In the genomic region with DNA sequence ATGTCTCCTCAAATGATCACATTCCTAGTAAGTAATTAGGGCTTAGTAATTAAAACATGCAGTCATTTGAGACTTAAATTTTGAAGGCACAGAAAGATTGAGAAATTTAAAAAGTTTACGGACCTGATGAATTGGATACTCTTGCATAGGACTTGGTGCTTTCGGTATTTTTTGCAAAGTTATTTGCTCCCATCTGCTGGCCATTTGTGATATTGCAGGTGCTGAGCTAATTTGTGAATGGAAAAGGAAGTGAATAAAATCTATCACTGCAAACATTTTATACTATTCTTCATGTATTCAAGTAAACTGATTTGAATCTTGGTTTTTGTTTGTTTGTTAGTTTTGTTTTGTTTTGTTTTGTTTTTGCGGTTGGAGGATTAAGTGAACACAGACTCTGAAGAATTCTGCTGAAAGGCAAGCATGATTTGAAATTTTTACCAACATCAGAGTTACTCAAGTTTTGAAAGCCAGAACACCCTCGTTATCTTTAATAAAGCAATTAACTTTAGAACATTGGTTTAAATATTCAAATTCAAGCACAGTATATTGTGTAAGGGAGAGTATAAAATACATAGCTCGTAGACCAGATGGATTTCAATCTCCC, we compare ENCODE assay signal across 9 cellular contexts.
DNase-seq lines count a peak whose midpoint lies in the region; TF ChIP-seq lines count a peak whose summit lies in the region.
"Had no signal": no experiment of that assay in that cellular context is flagged by ENCODE, and none has a peak within 500 bp of the region (broad histone marks: within the 10 kb centered on the region; RNA-seq: fewer than 3 reads in every experiment).

No MANE protein-coding gene starts in this region.

- H3K4me3 Mint-ChIP-seq in osteocyte (ENCODE audit: unreplicated experiment): no peak overlapping the region
- H3K4me3 Mint-ChIP-seq: IgD-negative memory B cell had no signal

- DNase-seq in AG10803 (ENCODE audit: low read depth) (peak; percentile 44), GM13976 (ENCODE audit: low spot score) (peak; percentile 34), NCI-H345 (lab: John Stamatoyannopoulos, UW) (peak; percentile 38), foreskin fibroblast (peak; percentile 32 to 68), osteocyte (ENCODE audit: extremely low spot score, unreplicated experiment) (peak; percentile 78), NCI-H2029 (lab: John Stamatoyannopoulos, UW) (no peak), GF-D8 (lab: John Stamatoyannopoulos, UW) (no peak)
- DNase-seq in activated CD8-positive, alpha-beta memory T cell treated with anti-CD3 and anti-CD28 coated beads, Interleukin-2, amount 50 U/mL, for 48 hours: peak; percentile 73

- peak; percentile 86 for TF ChIP-seq CTCF in AG10803 (conservative IDR thresholded peaks at IDR 0.05; ENCODE audit: low read length)
- TF ChIP-seq CTCF in GM13976 (IDR thresholded peaks at IDR 0.05; ENCODE audit: borderline replicate concordance, control extremely low read depth, extremely low read depth, insufficient read depth, missing control alignments): peak; percentile 65
- TF ChIP-seq CTCF in foreskin fibroblast (IDR thresholded peaks at IDR 0.05; ENCODE audit: low read depth, low read length): peak; percentile 71
- peak; percentile 76 for TF ChIP-seq CTCF in osteocyte (IDR thresholded peaks at IDR 0.05)

- H3K27ac Mint-ChIP-seq in osteocyte (ENCODE audit: unreplicated experiment): no peak overlapping the region
- H3K27ac Mint-ChIP-seq: IgD-negative memory B cell had no signal

- H3K4me1 Mint-ChIP-seq in osteocyte (ENCODE audit: unreplicated experiment): no peaks in the 10 kb centered on the region
- H3K4me1 Mint-ChIP-seq: IgD-negative memory B cell had no signal

- no peaks in the 10 kb centered on the region for H3K9me3 Mint-ChIP-seq in osteocyte (ENCODE audit: unreplicated experiment)
- H3K9me3 Mint-ChIP-seq: IgD-negative memory B cell had no signal

- no peaks in the 10 kb centered on the region for H3K36me3 Mint-ChIP-seq in osteocyte (ENCODE audit: unreplicated experiment)
- H3K36me3 Mint-ChIP-seq: IgD-negative memory B cell had no signal

- in situ Hi-C loops in GM13976 (cut with MboI; ENCODE audit: low sequenced_read_pairs, unreplicated experiment): no loop called here

- no peak overlapping the region for H3K4me3 ChIP-seq in AG10803 (ENCODE audit: low read length)
- no peak overlapping the region for H3K4me3 ChIP-seq in foreskin fibroblast (ENCODE audit: low read depth in 1 of 2, low read length in 2 of 2)

- H3K27me3 Mint-ChIP-seq in osteocyte (ENCODE audit: unreplicated experiment): no peaks in the 10 kb centered on the region
- H3K27me3 Mint-ChIP-seq: IgD-negative memory B cell had no signal

Comparison
In these comparisons a context has a peak if more than half of its experiments do, and no peak if none do; other contexts are left out.
1. DNase-seq: peak in AG10803 (single experiment), GM13976 (single experiment), NCI-H345 (single experiment), activated CD8-positive, alpha-beta memory T cell treated with anti-CD3 and anti-CD28 coated beads, Interleukin-2, amount 50 U/mL, for 48 hours (single experiment), foreskin fibroblast (2 of 2) and osteocyte (single experiment); none in NCI-H2029 (single experiment) and GF-D8 (single experiment).
2. Peak in every context shown above with its lines, with median percentiles within 50 percentile points of each other: CTCF ChIP-seq.